ENCODE assay signal across 22 cellular contexts in genomic region chr11:116933961-116934360, GRCh38.
DNase-seq lines count a peak whose midpoint lies in the region; ATAC-seq and TF ChIP-seq lines count a peak whose summit lies in the region.
"Had no signal": no experiment of that assay in that cellular context is flagged by ENCODE, and none has a peak within 500 bp of the region (broad histone marks: within the 10 kb centered on the region; RNA-seq: fewer than 3 reads in every experiment).

No MANE protein-coding gene starts in this region.

- H3K27me3 ChIP-seq in CD8-positive, alpha-beta memory T cell (ENCODE audit: insufficient read depth, low read length, poor library complexity, severe bottlenecking) = no peaks in the 10 kb centered on the region
- H3K27me3 ChIP-seq in right cardiac atrium (ENCODE audit: control insufficient read depth, insufficient read depth) = no peaks in the 10 kb centered on the region
- H3K27me3 ChIP-seq in breast epithelium = no peaks in the 10 kb centered on the region
- H3K27me3 ChIP-seq: body of pancreas, left lung, tibial artery had no signal

- TF ChIP-seq POLR2A in breast epithelium (IDR thresholded peaks at IDR 0.05) = no peak

- no peaks in the 10 kb centered on the region for H3K9me3 ChIP-seq in CD8-positive, alpha-beta memory T cell (ENCODE audit: low read length)
- H3K9me3 ChIP-seq in right cardiac atrium (ENCODE audit: control insufficient read depth, low read length) (no peaks in the 10 kb centered on the region), breast epithelium (no peaks in the 10 kb centered on the region)
- H3K9me3 ChIP-seq: body of pancreas, left lung, tibial artery had no signal

- H3K4me1 ChIP-seq in CD8-positive, alpha-beta memory T cell (ENCODE audit: insufficient read depth, low read length) = peaks cover 50% of the 10 kb centered on the region
- H3K4me1 ChIP-seq in right cardiac atrium (ENCODE audit: control insufficient read depth, insufficient read depth, low read length) (peaks cover 11% of the 10 kb centered on the region), breast epithelium (no peaks in the 10 kb centered on the region)

- no peaks in the 10 kb centered on the region for H3K36me3 ChIP-seq in CD8-positive, alpha-beta memory T cell (ENCODE audit: insufficient read depth, low read length)
- no peaks in the 10 kb centered on the region for H3K36me3 ChIP-seq in breast epithelium
- H3K36me3 ChIP-seq: left lung had no signal

- H3K27ac Mint-ChIP-seq in activated CD4-positive, alpha-beta memory T cell treated with anti-CD3 and anti-CD28 coated beads for 36 hours = peak overlapping the region; percentile 47
- H3K27ac Mint-ChIP-seq in activated CD4-positive, alpha-beta memory T cell treated with anti-CD3 and anti-CD28 coated beads, Interleukin-2, amount 10 ng/mL, durations not matched to agents 7 days and 5 days = no peak overlapping the region
- H3K27ac Mint-ChIP-seq in CD8-positive, alpha-beta memory T cell = peak overlapping the region; percentile 17 to 100 (median 98)
- H3K27ac Mint-ChIP-seq in activated T-helper 17 cell treated with anti-CD3 and anti-CD28 coated beads, Interleukin-2, amount 50 U/mL, for 72 hours = peak overlapping the region; percentile 93
- H3K27ac Mint-ChIP-seq in natural killer cell treated with Interleukin-12 subunit alpha and Interleukin-12 subunit beta and Interleukin-15 and Interleukin-18, amount 100 ng/mL, for 72 hours = peak overlapping the region; percentile 80 to 85

- intact Hi-C loops in activated CD4-positive, alpha-beta memory T cell treated with anti-CD3 and anti-CD28 coated beads for 36 hours (cut with micrococcal nuclease) = loop anchor here (5.0 kb wide), 2 partner anchors 162 to 298 kb away; partner anchors contain the start of genes BUD13, PCSK7 and RNF214
- intact Hi-C loops in right cardiac atrium (cut with DNase I) = no loop called here
- intact Hi-C loops in breast epithelium (cut with DNase I; ENCODE audit: low total_unique reads) = no loop called here

- peaks cover 49% of the 10 kb centered on the region for H3K4me1 Mint-ChIP-seq in activated CD4-positive, alpha-beta memory T cell treated with anti-CD3 and anti-CD28 coated beads for 36 hours (ENCODE audit: low read depth)
- peaks cover 38% of the 10 kb centered on the region for H3K4me1 Mint-ChIP-seq in activated CD4-positive, alpha-beta memory T cell treated with anti-CD3 and anti-CD28 coated beads, Interleukin-2, amount 10 ng/mL, durations not matched to agents 7 days and 5 days
- H3K4me1 Mint-ChIP-seq in CD8-positive, alpha-beta memory T cell = peaks cover 58 to 65% (median 62%) of the 10 kb centered on the region in 3 donors
- peaks cover 40% of the 10 kb centered on the region for H3K4me1 Mint-ChIP-seq in activated T-helper 17 cell treated with anti-CD3 and anti-CD28 coated beads, Interleukin-2, amount 50 U/mL, for 72 hours
- peaks cover 46 to 55% of the 10 kb centered on the region in 2 donors for H3K4me1 Mint-ChIP-seq in natural killer cell treated with Interleukin-12 subunit alpha and Interleukin-12 subunit beta and Interleukin-15 and Interleukin-18, amount 100 ng/mL, for 72 hours (ENCODE audit: low read depth in 2 of 2)

- 97% methylated on average over 3 of the region's 3 CpGs for WGBS in right cardiac atrium

- DNase-seq in activated CD4-positive, alpha-beta memory T cell treated with anti-CD3 and anti-CD28 coated beads for 36 hours = no peak
- no peak for DNase-seq in activated CD4-positive, alpha-beta memory T cell treated with anti-CD3 and anti-CD28 coated beads, Interleukin-2, amount 10 ng/mL, durations not matched to agents 7 days and 5 days
- DNase-seq in CD8-positive, alpha-beta memory T cell = no peak
- no peak for DNase-seq in natural killer cell treated with Interleukin-12 subunit alpha and Interleukin-12 subunit beta and Interleukin-15 and Interleukin-18, amount 100 ng/mL, for 72 hours (ENCODE audit: low spot score)
- DNase-seq in right cardiac atrium (no peak), breast epithelium (ENCODE audit: low spot score in 2 of 2) (no peak)
- DNase-seq: activated CD4-positive, alpha-beta T cell treated with anti-CD3 and anti-CD28 coated beads for 4 hours; activated CD8-positive, alpha-beta memory T cell treated with anti-CD3 and anti-CD28 coated beads, Interleukin-2, amount 50 U/mL, for 4 hours; activated effector memory CD4-positive, alpha-beta T cell treated with anti-CD3 and anti-CD28 coated beads, Interleukin-2, amount 50 U/mL, for 16 hours; body of pancreas; left lung; mesendoderm; NCI-H1417; NCI-H2029 treated with DMSO at 0.1 percent for 48 hours; NCI-H2227 treated with DMSO at 0.1 percent for 48 hours; NCI-H526 treated with DMSO at 0.1 percent for 48 hours; occipital lobe; SHP77; stimulated activated CD4-positive, alpha-beta T cell treated with anti-CD3 and anti-CD28 coated beads, Interleukin-15, amount 100 ng/mL, for 24 hours; stimulated activated naive CD8-positive, alpha-beta T cell treated with anti-CD3 and anti-CD28 coated beads, Interleukin-15, Interleukin-2, amounts not matched to agents 100 U/mL and 50 U/mL, for 24 hours; tibial artery had no signal

- ATAC-seq in activated T-helper 17 cell treated with anti-CD3 and anti-CD28 coated beads, Interleukin-2, amount 50 U/mL, for 72 hours (replicated peaks) = no peak
- ATAC-seq in natural killer cell treated with Interleukin-12 subunit alpha and Interleukin-12 subunit beta and Interleukin-15 and Interleukin-18, amount 100 ng/mL, for 72 hours = no peak
- no peak for ATAC-seq in right cardiac atrium
- ATAC-seq: body of pancreas; left lung; stimulated activated naive CD8-positive, alpha-beta T cell treated with anti-CD3 and anti-CD28 coated beads, Interleukin-15, Interleukin-2, amounts not matched to agents 100 U/mL and 50 U/mL, for 24 hours had no signal

- peaks cover 19% of the 10 kb centered on the region for H3K36me3 Mint-ChIP-seq in activated CD4-positive, alpha-beta memory T cell treated with anti-CD3 and anti-CD28 coated beads for 36 hours
- peaks cover 24% of the 10 kb centered on the region for H3K36me3 Mint-ChIP-seq in activated CD4-positive, alpha-beta memory T cell treated with anti-CD3 and anti-CD28 coated beads, Interleukin-2, amount 10 ng/mL, durations not matched to agents 7 days and 5 days (ENCODE audit: low read depth)
- peaks cover 5 to 16% (median 10%) of the 10 kb centered on the region in 3 donors for H3K36me3 Mint-ChIP-seq in CD8-positive, alpha-beta memory T cell
- H3K36me3 Mint-ChIP-seq in activated T-helper 17 cell treated with anti-CD3 and anti-CD28 coated beads, Interleukin-2, amount 50 U/mL, for 72 hours (ENCODE audit: low read depth) = peaks cover 27% of the 10 kb centered on the region
- H3K36me3 Mint-ChIP-seq in natural killer cell treated with Interleukin-12 subunit alpha and Interleukin-12 subunit beta and Interleukin-15 and Interleukin-18, amount 100 ng/mL, for 72 hours = peaks cover 18% of the 10 kb centered on the region

- no peak overlapping the region for H3K4me3 Mint-ChIP-seq in activated CD4-positive, alpha-beta memory T cell treated with anti-CD3 and anti-CD28 coated beads for 36 hours
- no peak overlapping the region for H3K4me3 Mint-ChIP-seq in activated CD4-positive, alpha-beta memory T cell treated with anti-CD3 and anti-CD28 coated beads, Interleukin-2, amount 10 ng/mL, durations not matched to agents 7 days and 5 days
- peak overlapping the region in 2 of 7 donors; percentile 17 to 40 for H3K4me3 Mint-ChIP-seq in CD8-positive, alpha-beta memory T cell
- H3K4me3 Mint-ChIP-seq in activated T-helper 17 cell treated with anti-CD3 and anti-CD28 coated beads, Interleukin-2, amount 50 U/mL, for 72 hours = no peak overlapping the region
- H3K4me3 Mint-ChIP-seq in natural killer cell treated with Interleukin-12 subunit alpha and Interleukin-12 subunit beta and Interleukin-15 and Interleukin-18, amount 100 ng/mL, for 72 hours = no peak overlapping the region

- peaks cover 9% of the 10 kb centered on the region for H3K9me3 Mint-ChIP-seq in activated CD4-positive, alpha-beta memory T cell treated with anti-CD3 and anti-CD28 coated beads for 36 hours
- no peaks in the 10 kb centered on the region for H3K9me3 Mint-ChIP-seq in activated CD4-positive, alpha-beta memory T cell treated with anti-CD3 and anti-CD28 coated beads, Interleukin-2, amount 10 ng/mL, durations not matched to agents 7 days and 5 days
- no peaks in the 10 kb centered on the region for H3K9me3 Mint-ChIP-seq in CD8-positive, alpha-beta memory T cell
- H3K9me3 Mint-ChIP-seq in activated T-helper 17 cell treated with anti-CD3 and anti-CD28 coated beads, Interleukin-2, amount 50 U/mL, for 72 hours = peaks cover 6% of the 10 kb centered on the region
- peaks cover 6% of the 10 kb centered on the region for H3K9me3 Mint-ChIP-seq in natural killer cell treated with Interleukin-12 subunit alpha and Interleukin-12 subunit beta and Interleukin-15 and Interleukin-18, amount 100 ng/mL, for 72 hours

- POLR2A ChIA-PET in activated CD4-positive, alpha-beta memory T cell treated with anti-CD3 and anti-CD28 coated beads for 36 hours (lab: Charles Lee) = no interaction called here
- POLR2A ChIA-PET in activated CD4-positive, alpha-beta memory T cell treated with anti-CD3 and anti-CD28 coated beads, Interleukin-2, amount 10 ng/mL, durations not matched to agents 7 days and 5 days (lab: Charles Lee) = interaction anchor here (0.6 to 1.4 kb wide), 3 partner anchors 9 to 144 kb away, joined by 3 to 4 read pairs (median 3); no protein-coding TSS in a partner anchor
- POLR2A ChIA-PET in CD8-positive, alpha-beta memory T cell (lab: Charles Lee) = no interaction called here

- no peak overlapping the region for H3K27ac ChIP-seq in CD8-positive, alpha-beta memory T cell (ENCODE audit: low read depth, low read length)
- H3K27ac ChIP-seq in right cardiac atrium (ENCODE audit: low read length) = no peak overlapping the region
- no peak overlapping the region for H3K27ac ChIP-seq in breast epithelium
- H3K27ac ChIP-seq: body of pancreas, left lung, tibial artery had no signal

- no peaks in the 10 kb centered on the region for H3K27me3 Mint-ChIP-seq in activated CD4-positive, alpha-beta memory T cell treated with anti-CD3 and anti-CD28 coated beads for 36 hours
- H3K27me3 Mint-ChIP-seq in activated CD4-positive, alpha-beta memory T cell treated with anti-CD3 and anti-CD28 coated beads, Interleukin-2, amount 10 ng/mL, durations not matched to agents 7 days and 5 days = no peaks in the 10 kb centered on the region
- H3K27me3 Mint-ChIP-seq in CD8-positive, alpha-beta memory T cell = no peaks in the 10 kb centered on the region
- no peaks in the 10 kb centered on the region for H3K27me3 Mint-ChIP-seq in activated T-helper 17 cell treated with anti-CD3 and anti-CD28 coated beads, Interleukin-2, amount 50 U/mL, for 72 hours
- no peaks in the 10 kb centered on the region for H3K27me3 Mint-ChIP-seq in natural killer cell treated with Interleukin-12 subunit alpha and Interleukin-12 subunit beta and Interleukin-15 and Interleukin-18, amount 100 ng/mL, for 72 hours

- H3K4me3 ChIP-seq in CD8-positive, alpha-beta memory T cell (ENCODE audit: low read length) = no peak overlapping the region
- H3K4me3 ChIP-seq in right cardiac atrium (ENCODE audit: low read length) (no peak overlapping the region), breast epithelium (no peak overlapping the region)
- H3K4me3 ChIP-seq: body of pancreas, left lung, tibial artery had no signal

- no peak for TF ChIP-seq CTCF in breast epithelium (IDR thresholded peaks at IDR 0.05)

- CTCF ChIA-PET in activated CD4-positive, alpha-beta memory T cell treated with anti-CD3 and anti-CD28 coated beads for 36 hours (lab: Charles Lee) = interaction anchor here (0.5 kb wide), 1 partner anchor 355 kb away, joined by 3 read pairs; no protein-coding TSS in a partner anchor
- CTCF ChIA-PET in activated CD4-positive, alpha-beta memory T cell treated with anti-CD3 and anti-CD28 coated beads, Interleukin-2, amount 10 ng/mL, durations not matched to agents 7 days and 5 days (lab: Charles Lee) = interaction anchor here (0.6 kb wide), 1 partner anchor 164 kb away, joined by 3 read pairs; no protein-coding TSS in a partner anchor
- CTCF ChIA-PET in CD8-positive, alpha-beta memory T cell (lab: Charles Lee) = interaction anchor here (0.8 to 1.3 kb wide), 3 partner anchors 14 to 172 kb away, joined by 3 to 4 read pairs (median 3); no protein-coding TSS in a partner anchor
